ENCODE assay signal across 8 cellular contexts in the genomic region with DNA sequence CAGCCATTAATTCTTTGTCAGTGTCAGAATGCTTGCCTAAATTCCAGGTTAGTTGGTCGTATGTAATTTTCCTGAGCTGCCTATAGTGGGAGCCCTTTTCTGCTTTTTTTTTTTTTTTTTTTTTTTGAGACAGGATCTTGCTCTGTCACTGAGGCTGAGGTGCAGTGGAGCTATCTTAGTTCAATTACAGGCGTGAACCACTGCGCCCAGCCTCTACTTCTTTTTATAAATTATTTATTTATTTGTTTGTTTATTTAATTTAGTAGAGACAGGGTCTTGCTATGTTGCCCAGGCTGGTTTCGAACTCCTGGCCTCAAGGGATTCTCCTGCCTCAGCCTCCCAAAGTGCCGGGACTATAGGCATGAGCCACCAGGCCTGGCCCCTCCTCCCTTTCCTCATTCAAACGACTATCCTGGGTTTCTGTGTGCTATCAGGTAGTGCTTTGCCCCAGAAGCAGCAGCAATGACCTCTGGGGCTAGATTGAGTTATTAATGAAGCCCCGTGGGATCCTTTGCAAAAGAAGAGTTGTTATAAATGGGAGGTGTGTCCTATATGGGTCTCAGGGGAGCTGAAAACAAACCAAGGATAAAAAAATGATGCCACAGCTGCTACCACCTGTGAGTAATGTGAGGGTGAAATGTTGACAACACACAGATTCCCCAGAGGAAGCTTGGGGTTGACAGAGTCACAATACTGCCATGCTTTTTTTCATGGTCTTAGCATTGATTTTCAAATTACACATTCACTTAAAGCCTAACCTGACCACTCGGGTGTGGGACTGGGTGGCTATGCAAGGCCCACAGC. TPM values are rescaled to one million over a fixed set of nuclear protein-coding genes. Genes with fewer than 3 reads are reported as not detected.
DNase-seq lines count a peak whose midpoint lies in the region; ATAC-seq, FAIRE-seq and TF ChIP-seq lines count a peak whose summit lies in the region.

No MANE protein-coding gene starts in this region.

- 0 out of 2 replicates have a peak, but pooled peaks cover 1% of the 10 kb centered on the region for H3K23me2 ChIP-seq in H1 (ENCODE audit: low read depth, low read length)

- H3K79me1 ChIP-seq in H1 (ENCODE audit: low read depth, low read length): no peaks in the 10 kb centered on the region

- no peak overlapping the region for H3K14ac ChIP-seq in H1 (ENCODE audit: insufficient read length)

- no peak overlapping the region for H3K27ac ChIP-seq in A549
- H3K27ac ChIP-seq in H1 (ENCODE audit: low read depth, low read length): no peak overlapping the region

- no peak for TF ChIP-seq EP300 in A549 (IDR thresholded peaks at IDR 0.05)
- no peak for TF ChIP-seq EP300 in H1 (IDR thresholded peaks at IDR 0.05; ENCODE audit: borderline replicate concordance in 1 of 2, low read depth in 2 of 2, low read length in 2 of 2)

- TF ChIP-seq POLR2A in A549 (IDR thresholded peaks at IDR 0.05; ENCODE audit: low read length) (no peak), H1 (IDR thresholded peaks at IDR 0.05; ENCODE audit: control extremely low read depth in 1 of 2, low read depth in 2 of 2, low read length in 2 of 2) (no peak)

- TF ChIP-seq CTCF in A549 (IDR thresholded peaks at IDR 0.05) (peak; percentile 53), H1 (IDR thresholded peaks at IDR 0.05; ENCODE audit: control extremely low read depth in 1 of 3, insufficient read depth in 1 of 3, low read depth in 1 of 3, low read length in 3 of 3) (peak in 2 of 3 experiments; percentile 49 to 63; a peak in 2 of 4 replicates)

- no peak overlapping the region for H3K4ac ChIP-seq in H1 (replicated peaks; ENCODE audit: insufficient read length, low read depth, low read length)

- no peak overlapping the region for H2BK15ac ChIP-seq in H1 (ENCODE audit: low read length)

- no peak overlapping the region for H2BK20ac ChIP-seq in H1 (ENCODE audit: low read length)

- H3K23ac ChIP-seq in H1 (ENCODE audit: insufficient read length): no peak overlapping the region

- no peak overlapping the region for H3K56ac ChIP-seq in H1 (replicated peaks; ENCODE audit: insufficient read length, low read depth, low read length)

- no peak overlapping the region for H4K91ac ChIP-seq in H1 (replicated peaks; ENCODE audit: insufficient read length, low read length)

- H4K20me1 ChIP-seq in H1 (replicated peaks in 1 of 2; ENCODE audit: control insufficient read depth in 1 of 2, insufficient read depth in 2 of 2, low read length in 2 of 2): no peaks in the 10 kb centered on the region

- no peak overlapping the region for H3K4me2 ChIP-seq in A549
- no peak overlapping the region for H3K4me2 ChIP-seq in H1 (ENCODE audit: insufficient read depth in 1 of 2, low read depth in 2 of 2, low read length in 2 of 2)

- FAIRE-seq in A549 (lab: Jason Lieb, UNC) (no peak), GM18507 (lab: Jason Lieb, UNC) (peak; percentile 69), H1 (lab: Jason Lieb, UNC) (no peak)

- no peak overlapping the region for H3K4me3 ChIP-seq in A549
- H3K4me3 ChIP-seq in H1 (ENCODE audit: extremely low read depth in 1 of 4, insufficient read depth in 2 of 4, low read depth in 3 of 4, low read length in 4 of 4): no peak overlapping the region
- H3K4me3 ChIP-seq in HAP-1: no peak overlapping the region

- no peak overlapping the region for H3K9ac ChIP-seq in H1 (replicated peaks in 1 of 4; ENCODE audit: extremely low read depth in 1 of 4, low read depth in 3 of 4, low read length in 3 of 4)

- H2BK12ac ChIP-seq in H1 (ENCODE audit: low read depth, low read length): no peak overlapping the region

- no peak overlapping the region for H2AK5ac ChIP-seq in H1 (ENCODE audit: low read depth, low read length)

- 29% methylated on average over 8 of the region's 8 CpGs for WGBS in A549 (ENCODE audit: missing lambda C conversion rate)
- WGBS in H1 (ENCODE audit: extremely low coverage in 1 of 2, insufficient coverage in 1 of 2, insufficient read length in 1 of 2, insufficient replicate concordance in 2 of 2, low coverage in 1 of 2, low lambda C conversion rate in 2 of 2, missing lambda C conversion rate in 1 of 2), 2 experiments: 72% methylated on average over 8 of the region's 8 CpGs; no CpG with 5 or more reads in 1 of the 2 experiments

- H4K5ac ChIP-seq in H1 (ENCODE audit: insufficient read length, low read depth, low read length): no peak overlapping the region

- H2AFZ ChIP-seq in H1 (ENCODE audit: low read length): peak overlapping the region; percentile 83

- no peak overlapping the region for H2BK120ac ChIP-seq in H1 (replicated peaks; ENCODE audit: low read depth, low read length)

- H3K27me3 ChIP-seq in H1 (replicated peaks in 1 of 4; ENCODE audit: control insufficient read depth in 3 of 4, extremely low read depth in 1 of 4, insufficient read depth in 3 of 4, low read length in 3 of 4) (no peaks in the 10 kb centered on the region), HAP-1 (ENCODE audit: low read depth) (no peaks in the 10 kb centered on the region)

- H3K4me1 ChIP-seq in A549 (peaks cover 10% of the 10 kb centered on the region; the same call in 2 of the 3 replicates), H1 (replicated peaks in 1 of 4; ENCODE audit: control insufficient read depth in 3 of 4, insufficient read depth in 4 of 4, low read length in 3 of 4) (no peaks in the 10 kb centered on the region), HAP-1 (no peaks in the 10 kb centered on the region)

- no peak overlapping the region for H3K18ac ChIP-seq in H1 (ENCODE audit: extremely low read depth, low read length)

- H3K79me2 ChIP-seq in H1 (ENCODE audit: control insufficient read depth in 1 of 2, insufficient read depth in 2 of 2, low read length in 2 of 2): no peaks in the 10 kb centered on the region

- in situ Hi-C loops in HAP-1 (cut with MboI; ENCODE audit: low sequenced_read_pairs): no loop called here

- H3K36me3 ChIP-seq in H1 (ENCODE audit: control insufficient read depth in 2 of 4, insufficient read depth in 4 of 4, low read length in 3 of 4) (no peaks in the 10 kb centered on the region), HAP-1 (replicated peaks) (no peaks in the 10 kb centered on the region)

- POLR2A ChIA-PET in A549 (lab: Yijun Ruan, JAX) (interaction anchor here (0.6 kb wide), 3 partner anchors 221 to 1244 kb away, joined by 3 read pairs; no protein-coding TSS in a partner anchor), H1 (lab: Charles Lee; ENCODE audit: partially characterized antibody) (interaction anchor here (0.6 kb wide), 1 partner anchor 645 kb away, joined by 3 read pairs; no protein-coding TSS in a partner anchor)

- no peak overlapping the region for H2BK5ac ChIP-seq in H1 (ENCODE audit: low read depth, low read length)

- H3K9me3 ChIP-seq in A549 (no peaks in the 10 kb centered on the region), H1 (ENCODE audit: insufficient read depth in 2 of 2, low read depth in 1 of 2, low read length in 1 of 2) (no peaks in the 10 kb centered on the region), HAP-1 (no peaks in the 10 kb centered on the region)

- peak in 1 of 2 experiments; percentile 71; a peak in 3 of 6 replicates for ATAC-seq in A549

- H4K8ac ChIP-seq in H1 (ENCODE audit: extremely low read depth, insufficient read depth, low read length): no peak overlapping the region

- DNase-seq in A549 (ENCODE audit: low read depth in 1 of 2, low spot score in 1 of 2) (peak in 1 of 2 experiments; percentile 22), GM18507 (ENCODE audit: extremely low spot score, insufficient read length, low read depth) (no peak), NCI-H2107 (lab: John Stamatoyannopoulos, UW) (peak; percentile 35), H1 (ENCODE audit: low read depth in 1 of 2, low spot score in 2 of 2) (no peak), HAP-1 (ENCODE audit: low spot score in 2 of 2) (no peak), NCI-H510A (lab: John Stamatoyannopoulos, UW) (no peak), NCI-H1930 (lab: John Stamatoyannopoulos, UW) (no peak), NCI-H2196 treated with DMSO at 0.1 percent for 48 hours (lab: John Stamatoyannopoulos, UW; ENCODE audit: unreplicated experiment) (no peak)

- peak; percentile 41 to 46; a peak in 3 of 5 replicates for TF ChIP-seq RAD21 in A549 (conservative IDR thresholded peaks at IDR 0.05 in 1 of 2, IDR thresholded peaks at IDR 0.05 in 1 of 2)
- peak; percentile 53 to 62 for TF ChIP-seq RAD21 in H1 (IDR thresholded peaks at IDR 0.05 in 1 of 2, conservative IDR thresholded peaks at IDR 0.05 in 1 of 2; ENCODE audit: low read depth in 2 of 2, low read length in 2 of 2)

- CTCF ChIA-PET in A549 (lab: Yijun Ruan, JAX) (interaction anchor here (0.7 to 1.9 kb wide), 15 partner anchors 12 to 379 kb away, joined by 3 to 7 read pairs (median 3); partner anchors contain the start of gene INSM2), H1 (lab: Charles Lee; ENCODE audit: partially characterized antibody) (interaction anchor here (0.5 to 2.9 kb wide), 42 partner anchors 10 to 860 kb away, joined by 3 to 16 read pairs (median 4); partner anchors contain the start of gene INSM2)

TF ChIP-seq in A549, 52 proteins besides CTCF, POLR2A, EP300 and RAD21:
- TF ChIP-seq RFX5 (IDR thresholded peaks at IDR 0.05): no peak
- peak; percentile 23; the same call in 2 of the 3 replicates for TF ChIP-seq SMC3 (IDR thresholded peaks at IDR 0.05)
TF ChIP-seq in A549: peak in this region for 1.

TF ChIP-seq in H1, 55 proteins besides CTCF, POLR2A, EP300 and RAD21 (continues in another document):
- TF ChIP-seq SIN3A (conservative IDR thresholded peaks at IDR 0.05 in 1 of 2, IDR thresholded peaks at IDR 0.05 in 1 of 2; ENCODE audit: low read depth in 1 of 2, low read length in 2 of 2) (peak in 1 of 2 experiments; percentile 33; a peak in 1 of 4 replicates), YY1 (IDR thresholded peaks at IDR 0.05; ENCODE audit: low read depth, low read length) (peak; percentile 20; the same call in 1 of the 2 replicates), TEAD4 (IDR thresholded peaks at IDR 0.05; ENCODE audit: low read depth, low read length) (0 out of 2 replicates have a peak, but pooled peaks have one; percentile 50), GABPA (IDR thresholded peaks at IDR 0.05; ENCODE audit: borderline replicate concordance, insufficient read depth, low read length) (no peak)

RNA-seq across cellular contexts. Expression of gene NFKBIA, which starts 34.6 kb away (rescaled TPM):
- polyA plus RNA-seq in A549 (2011; rRNA removed): 65.0 and 102 TPM in 2 replicates
- 239 and 266 TPM in 2 replicates for polyA plus RNA-seq in A549 (2012; cell fraction: cytosol; rRNA removed)
- polyA plus RNA-seq in A549 (2012; cell fraction: nucleus; rRNA removed): 490 and 573 TPM in 2 replicates
- 101 to 115 TPM (median 103 TPM) in 3 replicates for polyA plus RNA-seq in A549 (2017; fragmentation: RNase III; extraction: RNeasy Plus Mini Kit Qiagen cat#74134 plus additional on column Dnase treatment)
- 335 and 379 TPM in 2 replicates for polyA minus RNA-seq in A549 (2011; rRNA and poly(A)+ RNA removed)
- total RNA-seq in H1 (2021; fragmentation: NEBNext Ultra II Directional; extraction: Animal tissue kit (Norgen Biotek cat#: 25700)): 24.4 and 25.9 TPM in 2 replicates
- polyA plus RNA-seq in H1 (2011; rRNA removed): 49.7 and 59.5 TPM in 2 replicates
- 41.5 TPM for polyA plus RNA-seq in H1 (2011; cell fraction: cytosol; rRNA removed)
- polyA plus RNA-seq in H1 (2011; cell fraction: nucleus; rRNA removed): 100 TPM
- polyA plus RNA-seq in H1 (2012, experiment 1 of 2): 29.4 to 34.3 TPM (median 31.5 TPM) in 4 replicates
- polyA plus RNA-seq in H1 (2012, experiment 2 of 2): 38.2 TPM
- polyA plus RNA-seq in H1 (2013, experiment 1 of 2): 18.4 TPM
- polyA plus RNA-seq in H1 (2013, experiment 2 of 2): 18.3 TPM
- 54.4 and 66.5 TPM in 2 replicates for polyA minus RNA-seq in H1 (2011; rRNA and poly(A)+ RNA removed)
- polyA minus RNA-seq in H1 (2011; cell fraction: cytosol; rRNA and poly(A)+ RNA removed): 24.7 TPM
- 105 TPM for polyA minus RNA-seq in H1 (2011; cell fraction: nucleus; rRNA and poly(A)+ RNA removed)

Comparison
In these comparisons a context has a peak if more than half of its experiments do, and no peak if none do; other contexts are left out.
1. Of the 18 proteins assayed by ChIP-seq in both H1 and A549: peak only in H1: none; only in A549: none; in both: CTCF and RAD21; in neither: 16.